Comparison of ENCODE assay signal across 15 cellular contexts in genomic region chr15:91555307-91555706, GRCh38.
"Had no signal": no experiment of that assay in that cellular context is flagged by ENCODE, and none has a peak within 500 bp of the region (broad histone marks: within the 10 kb centered on the region; RNA-seq: fewer than 3 reads in every experiment).

No MANE protein-coding gene starts in this region.

- H3K36me3 ChIP-seq: gastroesophageal sphincter, sigmoid colon had no signal

- H3K4me1 ChIP-seq: gastroesophageal sphincter, psoas muscle, sigmoid colon had no signal

- ATAC-seq: activated T-cell treated with anti-CD3 and anti-CD28 coated beads, Interleukin-2, amount 50 U/mL, for 4 hours; gastroesophageal sphincter; left colon; mucosa of descending colon; natural killer cell; psoas muscle; stimulated activated naive B cell treated with anti-CD40 and anti-IgM and Interleukin-4, amounts not matched to agents 10 μg/mL and 1 μg/mL and 100 μg/mL, for 72 hours had no signal

- H3K9me3 ChIP-seq: gastroesophageal sphincter, mucosa of descending colon, psoas muscle, sigmoid colon had no signal

- H3K4me3 ChIP-seq: gastroesophageal sphincter, mucosa of descending colon, psoas muscle, sigmoid colon had no signal

- DNase-seq: activated CD4-positive, alpha-beta memory T cell treated with anti-CD3 and anti-CD28 coated beads for 36 hours; activated CD4-positive, CD25-positive, alpha-beta regulatory T cell treated with anti-CD3 and anti-CD28 coated beads, Interleukin-2, amount 50 U/mL, for 72 hours; activated effector memory CD4-positive, alpha-beta T cell treated with anti-CD3 and anti-CD28 coated beads, Interleukin-2, amount 50 U/mL, for 16 hours; activated T-cell treated with anti-CD3 and anti-CD28 coated beads, Interleukin-2, amount 50 U/mL, for 4 hours; amygdala; immature natural killer cell; left colon; mucosa of descending colon; natural killer cell; occipital lobe; psoas muscle; sigmoid colon; stimulated activated CD4-positive, alpha-beta T cell treated with anti-CD3 and anti-CD28 coated beads, Interleukin-2, amount 100 ng/mL, for 24 hours; stimulated activated naive B cell treated with anti-CD40 and anti-IgM and Interleukin-4, amounts not matched to agents 10 μg/mL and 1 μg/mL and 100 μg/mL, for 72 hours had no signal

- H3K27ac ChIP-seq: gastroesophageal sphincter, psoas muscle, sigmoid colon had no signal

- H3K27me3 ChIP-seq: gastroesophageal sphincter, sigmoid colon had no signal
